In the genomic region with DNA sequence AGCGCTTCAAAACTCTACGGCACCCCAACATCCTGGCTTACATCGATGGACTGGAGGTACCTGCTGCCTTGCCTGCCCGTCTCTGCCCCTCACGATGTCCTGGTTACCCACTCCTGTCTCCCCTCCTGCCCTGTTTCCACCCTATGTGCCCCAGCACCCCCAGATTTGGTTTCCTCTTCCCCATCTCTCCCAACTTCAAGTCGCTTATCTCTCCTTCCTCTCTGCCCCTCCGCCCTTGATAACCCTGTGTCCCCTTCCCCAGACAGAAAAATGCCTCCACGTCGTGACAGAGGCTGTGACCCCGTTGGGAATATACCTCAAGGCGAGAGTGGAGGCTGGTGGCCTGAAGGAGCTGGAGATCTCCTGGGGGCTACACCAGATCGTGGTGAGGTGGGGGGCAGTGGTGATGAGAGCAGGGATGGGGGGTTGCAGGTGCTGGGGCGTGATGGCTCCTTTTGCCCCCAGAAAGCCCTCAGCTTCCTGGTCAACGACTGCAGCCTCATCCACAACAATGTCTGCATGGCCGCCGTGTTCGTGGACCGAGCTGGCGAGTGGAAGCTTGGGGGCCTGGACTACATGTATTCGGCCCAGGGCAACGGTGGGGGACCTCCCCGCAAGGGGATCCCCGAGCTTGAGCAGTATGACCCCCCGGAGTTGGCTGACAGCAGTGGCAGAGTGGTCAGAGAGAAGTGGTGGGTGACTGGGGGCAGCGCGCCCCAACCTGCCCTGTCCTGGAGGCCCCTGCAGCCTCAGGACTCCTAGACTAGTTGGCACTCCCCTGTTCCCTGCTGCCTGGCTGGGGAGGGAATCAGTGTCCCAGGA, we compare ENCODE assay signal across 7 cellular contexts. TPM values are rescaled to one million over a fixed set of nuclear protein-coding genes. Genes with fewer than 3 reads are reported as not detected.
DNase-seq lines count a peak whose midpoint lies in the region; ATAC-seq, FAIRE-seq and TF ChIP-seq lines count a peak whose summit lies in the region.

No MANE protein-coding gene starts in this region.

- peaks cover 36% of the 10 kb centered on the region for H3K36me3 ChIP-seq in HUES6 (ENCODE audit: control insufficient read depth, insufficient read depth, low read length)
- H3K36me3 ChIP-seq in HepG2 (replicated peaks in 1 of 2; ENCODE audit: control insufficient read depth in 1 of 2, insufficient read depth in 2 of 2, low read length in 2 of 2) = peaks cover 3 to 9% of the 10 kb centered on the region in 2 experiments

- H3K9ac ChIP-seq in HUES6 (ENCODE audit: low read length) (peak overlapping the region; percentile 81), HepG2 (ENCODE audit: insufficient read depth, low read depth, low read length) (peak overlapping the region; percentile 94)

- no peak for TF ChIP-seq EP300 in HepG2 (IDR thresholded peaks at IDR 0.05; ENCODE audit: low read depth in 2 of 2, low read length in 2 of 2)
- TF ChIP-seq EP300 in HepG2 (CRISPR knock-in tag; IDR thresholded peaks at IDR 0.05; ENCODE audit: borderline replicate concordance) = no peak

- H3K27me3 ChIP-seq in HUES6 (ENCODE audit: control insufficient read depth, insufficient read depth, low read length) (no peaks in the 10 kb centered on the region), HepG2 (ENCODE audit: control insufficient read depth in 1 of 2, insufficient read depth in 2 of 2, low read length in 2 of 2) (no peaks in the 10 kb centered on the region; a peak in 1 of 5 replicates)

- H3K4me1 ChIP-seq in HUES6 (ENCODE audit: control insufficient read depth, insufficient read depth, low read length) (peaks cover 13% of the 10 kb centered on the region), HepG2 (ENCODE audit: insufficient read depth, low read length) (peaks cover 75% of the 10 kb centered on the region)

- POLR2A ChIA-PET in HepG2 (lab: Yijun Ruan, JAX) = interaction anchor here (0.6 to 4.4 kb wide), 16 partner anchors 10 to 361 kb away, joined by 3 to 35 read pairs (median 6); a partner anchor contains a TSS

- DNase-seq in HepG2 (ENCODE audit: low spot score) = no peak
- no peak for DNase-seq in RKO (ENCODE audit: low spot score)
- no peak for DNase-seq in GM12891 (ENCODE audit: insufficient read length, low spot score)
- no peak for DNase-seq in NCI-H2107 treated with DMSO at 0.1 percent for 48 hours (lab: John Stamatoyannopoulos, UW; ENCODE audit: unreplicated experiment)

- WGBS in HepG2 (ENCODE audit: low lambda C conversion rate) = 27% methylated on average over 14 of the region's 26 CpGs

- intact Hi-C loops in HepG2 (cut with micrococcal nuclease; ENCODE audit: unreplicated experiment) = no loop called here

- no peak overlapping the region for H2AFZ ChIP-seq in HepG2 (ENCODE audit: low read length)

- CTCF ChIA-PET in HepG2 (lab: Yijun Ruan, JAX; ENCODE audit: low intra/inter-chr PET ratio, low total read pairs) = no interaction called here

- ATAC-seq in HepG2 = no peak

- peak overlapping the region; percentile 96 for H3K4me2 ChIP-seq in HepG2 (ENCODE audit: low read depth, low read length)

- in situ Hi-C loops in HepG2 (cut with HindIII; ENCODE audit: extremely low pct_ligation_motif_present, low pct_unique_long_range_greater_than_20kb) = no loop called here

- H3K4me3 ChIP-seq in HUES6 (ENCODE audit: low read depth, low read length) (peak overlapping the region; percentile 92), HepG2 (replicated peaks in 1 of 3; ENCODE audit: insufficient read depth in 1 of 3, low read depth in 2 of 3, low read length in 3 of 3) (peak overlapping the region; percentile 93 to 97 (median 96))

- peak overlapping the region; percentile 88; the same call in 1 of the 2 replicates for H3K27ac ChIP-seq in HUES6 (ENCODE audit: low read depth, low read length)
- peak overlapping the region; percentile 83 for H3K27ac ChIP-seq in angular gyrus (ENCODE audit: low read depth, low read length)
- peak overlapping the region; percentile 86 for H3K27ac ChIP-seq in HepG2 (ENCODE audit: extremely low read length, insufficient read depth, low read length)
- peak overlapping the region; percentile 90 for H3K27ac ChIP-seq in temporal lobe (ENCODE audit: low read depth, low read length)

- TF ChIP-seq RAD21 in HepG2 (CRISPR knock-in tag; IDR thresholded peaks at IDR 0.05) = no peak

- FAIRE-seq in HepG2 (lab: Jason Lieb, UNC) (no peak), GM12891 (lab: Jason Lieb, UNC) (no peak)

- TF ChIP-seq POLR2A in HepG2 (IDR thresholded peaks at IDR 0.05; ENCODE audit: insufficient read depth in 1 of 2, low read depth in 2 of 2, low read length in 2 of 2) (no peak), GM12891 (IDR thresholded peaks at IDR 0.05; ENCODE audit: low read depth, low read length) (no peak)

- TSS peak; percentile 57 for BruUV-seq in HepG2 (replicated peaks; lab: Mats Ljungman, UMichigan)

- 0 out of 2 replicates have a peak, but pooled peaks cover 3% of the 10 kb centered on the region for H4K20me1 ChIP-seq in HepG2 (ENCODE audit: insufficient read depth, low read length)

- no peak for TF ChIP-seq CTCF in HepG2 (CRISPR knock-in tag; IDR thresholded peaks at IDR 0.05)

- peaks cover 19% of the 10 kb centered on the region for H3K79me2 ChIP-seq in HepG2 (ENCODE audit: insufficient read depth, low read length)

- H3K9me3 ChIP-seq in HUES6 (ENCODE audit: control insufficient read depth, insufficient read depth, low read depth, low read length) (no peaks in the 10 kb centered on the region), HepG2 (ENCODE audit: low read length) (no peaks in the 10 kb centered on the region)

RNA-seq across cellular contexts. Expression of a gene that starts 1.0 kb away (rescaled TPM):
- 61.7 and 65.9 TPM in 2 replicates for total RNA-seq in HepG2 (2016; rRNA removed; fragmentation: Illumina TruSeq; extraction: Trizol)
- 25.8 and 30.8 TPM in 2 replicates for total RNA-seq in HepG2 (2016; cell fraction: cytosol; rRNA removed; fragmentation: Illumina TruSeq; extraction: Trizol; ENCODE audit: low read depth)
- 61.5 and 71.8 TPM in 2 replicates for total RNA-seq in HepG2 (2016; cell fraction: insoluble cytoplasmic fraction; rRNA removed; fragmentation: Illumina TruSeq; extraction: Trizol)
- 42.4 and 48.2 TPM in 2 replicates for total RNA-seq in HepG2 (2016; cell fraction: membrane; rRNA removed; fragmentation: Illumina TruSeq; extraction: Trizol)
- 43.2 and 44.5 TPM in 2 replicates for total RNA-seq in HepG2 (2016; cell fraction: nucleus; rRNA removed; fragmentation: Illumina TruSeq; extraction: Trizol)
- polyA plus RNA-seq in HepG2 (2011; rRNA removed) = 103 and 122 TPM in 2 replicates
- 86.0 and 134 TPM in 2 replicates for polyA plus RNA-seq in HepG2 (2011; cell fraction: cytosol; rRNA removed)
- 217 and 274 TPM in 2 replicates for polyA plus RNA-seq in HepG2 (2011; cell fraction: nucleus; rRNA removed)
- polyA plus RNA-seq in HepG2 (2012) = 38.8 and 49.2 TPM in 2 replicates
- polyA plus RNA-seq in HepG2 (2016; cell fraction: cytosol; fragmentation: Illumina TruSeq; extraction: Trizol; ENCODE audit: low read depth) = 18.7 and 21.2 TPM in 2 replicates
- polyA plus RNA-seq in HepG2 (2016; cell fraction: insoluble cytoplasmic fraction; fragmentation: Illumina TruSeq; extraction: Trizol; ENCODE audit: low read depth) = 66.5 and 66.9 TPM in 2 replicates
- 31.2 and 33.8 TPM in 2 replicates for polyA plus RNA-seq in HepG2 (2016; cell fraction: membrane; fragmentation: Illumina TruSeq; extraction: Trizol; ENCODE audit: low read depth)
- polyA plus RNA-seq in HepG2 (2016; cell fraction: nucleus; fragmentation: Illumina TruSeq; extraction: Trizol; ENCODE audit: insufficient read depth, low read depth) = 90.8 and 91.5 TPM in 2 replicates
- polyA minus RNA-seq in HepG2 (2011; rRNA and poly(A)+ RNA removed; ENCODE audit: low replicate concordance) = 110 and 139 TPM in 2 replicates
- 43.9 and 59.3 TPM in 2 replicates for polyA minus RNA-seq in HepG2 (2011; cell fraction: cytosol; rRNA and poly(A)+ RNA removed)
- polyA minus RNA-seq in HepG2 (2011; cell fraction: nucleus; rRNA and poly(A)+ RNA removed) = 34.2 and 36.4 TPM in 2 replicates
- 34.2 TPM for total RNA-seq in temporal lobe
- 33.4 TPM for polyA plus RNA-seq in GM12891 (2012; ENCODE audit: low read depth, missing spikeins)

RNA-seq across cellular contexts. Expression of a gene that starts 27.0 kb away (rescaled TPM):
- 302 and 1,237 TPM in 2 replicates for total RNA-seq in HepG2 (2016; rRNA removed; fragmentation: Illumina TruSeq; extraction: Trizol)
- 281 and 317 TPM in 2 replicates for total RNA-seq in HepG2 (2016; cell fraction: cytosol; rRNA removed; fragmentation: Illumina TruSeq; extraction: Trizol; ENCODE audit: low read depth)
- total RNA-seq in HepG2 (2016; cell fraction: insoluble cytoplasmic fraction; rRNA removed; fragmentation: Illumina TruSeq; extraction: Trizol) = 283 and 1,071 TPM in 2 replicates
- 241 and 289 TPM in 2 replicates for total RNA-seq in HepG2 (2016; cell fraction: membrane; rRNA removed; fragmentation: Illumina TruSeq; extraction: Trizol)
- 8,751 and 9,202 TPM in 2 replicates for total RNA-seq in HepG2 (2016; cell fraction: nucleus; rRNA removed; fragmentation: Illumina TruSeq; extraction: Trizol)
- polyA plus RNA-seq in HepG2 (2011; rRNA removed) = 143 and 217 TPM in 2 replicates
- 13.0 and 14.3 TPM in 2 replicates for polyA plus RNA-seq in HepG2 (2011; cell fraction: cytosol; rRNA removed)
- 1,021 and 1,816 TPM in 2 replicates for polyA plus RNA-seq in HepG2 (2011; cell fraction: nucleus; rRNA removed)
- 177 and 330 TPM in 2 replicates for polyA plus RNA-seq in HepG2 (2012)
- polyA plus RNA-seq in HepG2 (2016; cell fraction: cytosol; fragmentation: Illumina TruSeq; extraction: Trizol; ENCODE audit: low read depth) = 1.1 and 1.4 TPM in 2 replicates
- polyA plus RNA-seq in HepG2 (2016; cell fraction: insoluble cytoplasmic fraction; fragmentation: Illumina TruSeq; extraction: Trizol; ENCODE audit: low read depth) = 3.9 and 6.5 TPM in 2 replicates
- polyA plus RNA-seq in HepG2 (2016; cell fraction: membrane; fragmentation: Illumina TruSeq; extraction: Trizol; ENCODE audit: low read depth) = 1.8 and 10.3 TPM in 2 replicates
- 153 and 182 TPM in 2 replicates for polyA plus RNA-seq in HepG2 (2016; cell fraction: nucleus; fragmentation: Illumina TruSeq; extraction: Trizol; ENCODE audit: insufficient read depth, low read depth)
- 900 and 8,115 TPM in 2 replicates for polyA minus RNA-seq in HepG2 (2011; rRNA and poly(A)+ RNA removed; ENCODE audit: low replicate concordance)
- 295 and 335 TPM in 2 replicates for polyA minus RNA-seq in HepG2 (2011; cell fraction: cytosol; rRNA and poly(A)+ RNA removed)
- polyA minus RNA-seq in HepG2 (2011; cell fraction: nucleus; rRNA and poly(A)+ RNA removed) = 13,373 and 18,071 TPM in 2 replicates
- total RNA-seq in temporal lobe = 8,183 TPM
- 839 TPM for polyA plus RNA-seq in GM12891 (2012; ENCODE audit: low read depth, missing spikeins)

RNA-seq across cellular contexts. Expression of a gene that starts 32.3 kb away (rescaled TPM):
- total RNA-seq in HepG2 (2016; rRNA removed; fragmentation: Illumina TruSeq; extraction: Trizol) = 4.2 and 12.2 TPM in 2 replicates
- total RNA-seq in HepG2 (2016; cell fraction: cytosol; rRNA removed; fragmentation: Illumina TruSeq; extraction: Trizol; ENCODE audit: low read depth) = 3.8 and 4.6 TPM in 2 replicates
- 3.1 and 14.2 TPM in 2 replicates for total RNA-seq in HepG2 (2016; cell fraction: insoluble cytoplasmic fraction; rRNA removed; fragmentation: Illumina TruSeq; extraction: Trizol)
- total RNA-seq in HepG2 (2016; cell fraction: membrane; rRNA removed; fragmentation: Illumina TruSeq; extraction: Trizol) = 6.5 and 7.6 TPM in 2 replicates
- total RNA-seq in HepG2 (2016; cell fraction: nucleus; rRNA removed; fragmentation: Illumina TruSeq; extraction: Trizol) = 18.0 and 20.1 TPM in 2 replicates
- 60.3 and 68.1 TPM in 2 replicates for polyA plus RNA-seq in HepG2 (2011; rRNA removed)
- polyA plus RNA-seq in HepG2 (2011; cell fraction: cytosol; rRNA removed) = 16.4 and 24.6 TPM in 2 replicates
- polyA plus RNA-seq in HepG2 (2011; cell fraction: nucleus; rRNA removed) = 549 and 694 TPM in 2 replicates
- polyA plus RNA-seq in HepG2 (2012) = 41.0 and 45.6 TPM in 2 replicates
- 2.1 and 2.8 TPM in 2 replicates for polyA plus RNA-seq in HepG2 (2016; cell fraction: cytosol; fragmentation: Illumina TruSeq; extraction: Trizol; ENCODE audit: low read depth)
- 7.3 and 9.4 TPM in 2 replicates for polyA plus RNA-seq in HepG2 (2016; cell fraction: insoluble cytoplasmic fraction; fragmentation: Illumina TruSeq; extraction: Trizol; ENCODE audit: low read depth)
- polyA plus RNA-seq in HepG2 (2016; cell fraction: membrane; fragmentation: Illumina TruSeq; extraction: Trizol; ENCODE audit: low read depth) = 6.0 and 7.1 TPM in 2 replicates
- polyA plus RNA-seq in HepG2 (2016; cell fraction: nucleus; fragmentation: Illumina TruSeq; extraction: Trizol; ENCODE audit: insufficient read depth, low read depth) = 129 and 139 TPM in 2 replicates
- polyA minus RNA-seq in HepG2 (2011; rRNA and poly(A)+ RNA removed; ENCODE audit: low replicate concordance) = 12.7 and 25.1 TPM in 2 replicates
- 13.7 and 23.3 TPM in 2 replicates for polyA minus RNA-seq in HepG2 (2011; cell fraction: cytosol; rRNA and poly(A)+ RNA removed)
- polyA minus RNA-seq in HepG2 (2011; cell fraction: nucleus; rRNA and poly(A)+ RNA removed) = 36.4 and 39.8 TPM in 2 replicates
- 38.6 TPM for total RNA-seq in temporal lobe
- 14.6 TPM for polyA plus RNA-seq in GM12891 (2012; ENCODE audit: low read depth, missing spikeins)

RNA-seq across cellular contexts. Expression of a gene that starts 44.4 kb away (rescaled TPM):
- total RNA-seq in HepG2 (2016; rRNA removed; fragmentation: Illumina TruSeq; extraction: Trizol) = 34.0 and 40.0 TPM in 2 replicates
- total RNA-seq in HepG2 (2016; cell fraction: cytosol; rRNA removed; fragmentation: Illumina TruSeq; extraction: Trizol; ENCODE audit: low read depth) = 15.3 and 19.2 TPM in 2 replicates
- total RNA-seq in HepG2 (2016; cell fraction: insoluble cytoplasmic fraction; rRNA removed; fragmentation: Illumina TruSeq; extraction: Trizol) = 32.9 and 41.5 TPM in 2 replicates
- 16.0 and 17.9 TPM in 2 replicates for total RNA-seq in HepG2 (2016; cell fraction: membrane; rRNA removed; fragmentation: Illumina TruSeq; extraction: Trizol)
- 11.5 and 15.7 TPM in 2 replicates for total RNA-seq in HepG2 (2016; cell fraction: nucleus; rRNA removed; fragmentation: Illumina TruSeq; extraction: Trizol)
- 29.2 and 31.4 TPM in 2 replicates for polyA plus RNA-seq in HepG2 (2011; rRNA removed)
- 24.1 and 41.2 TPM in 2 replicates for polyA plus RNA-seq in HepG2 (2011; cell fraction: cytosol; rRNA removed)
- 48.9 and 54.8 TPM in 2 replicates for polyA plus RNA-seq in HepG2 (2011; cell fraction: nucleus; rRNA removed)
- 25.2 and 28.5 TPM in 2 replicates for polyA plus RNA-seq in HepG2 (2012)
- 26.6 and 28.0 TPM in 2 replicates for polyA plus RNA-seq in HepG2 (2016; cell fraction: cytosol; fragmentation: Illumina TruSeq; extraction: Trizol; ENCODE audit: low read depth)
- 42.9 and 46.1 TPM in 2 replicates for polyA plus RNA-seq in HepG2 (2016; cell fraction: insoluble cytoplasmic fraction; fragmentation: Illumina TruSeq; extraction: Trizol; ENCODE audit: low read depth)
- 23.7 and 24.4 TPM in 2 replicates for polyA plus RNA-seq in HepG2 (2016; cell fraction: membrane; fragmentation: Illumina TruSeq; extraction: Trizol; ENCODE audit: low read depth)
- polyA plus RNA-seq in HepG2 (2016; cell fraction: nucleus; fragmentation: Illumina TruSeq; extraction: Trizol; ENCODE audit: insufficient read depth, low read depth) = 31.1 and 33.2 TPM in 2 replicates
- 18.6 and 34.8 TPM in 2 replicates for polyA minus RNA-seq in HepG2 (2011; rRNA and poly(A)+ RNA removed; ENCODE audit: low replicate concordance)
- polyA minus RNA-seq in HepG2 (2011; cell fraction: cytosol; rRNA and poly(A)+ RNA removed) = 8.6 and 11.3 TPM in 2 replicates
- 12.0 and 19.5 TPM in 2 replicates for polyA minus RNA-seq in HepG2 (2011; cell fraction: nucleus; rRNA and poly(A)+ RNA removed)
- total RNA-seq in temporal lobe = 20.7 TPM
- 48.7 TPM for polyA plus RNA-seq in GM12891 (2012; ENCODE audit: low read depth, missing spikeins)

RNA-seq across cellular contexts. Expression of a gene that starts 46.5 kb away (rescaled TPM):
- total RNA-seq in HepG2 (2016; rRNA removed; fragmentation: Illumina TruSeq; extraction: Trizol) (3.6 and 5.7 TPM in 2 replicates), temporal lobe (21.9 TPM)
- total RNA-seq in HepG2 (2016; cell fraction: cytosol; rRNA removed; fragmentation: Illumina TruSeq; extraction: Trizol; ENCODE audit: low read depth) = 7.8 and 8.7 TPM in 2 replicates
- total RNA-seq in HepG2 (2016; cell fraction: insoluble cytoplasmic fraction; rRNA removed; fragmentation: Illumina TruSeq; extraction: Trizol) = 4.0 and 5.2 TPM in 2 replicates
- total RNA-seq in HepG2 (2016; cell fraction: membrane; rRNA removed; fragmentation: Illumina TruSeq; extraction: Trizol) = 8.0 and 9.6 TPM in 2 replicates
- total RNA-seq in HepG2 (2016; cell fraction: nucleus; rRNA removed; fragmentation: Illumina TruSeq; extraction: Trizol) = 2.9 and 4.0 TPM in 2 replicates
- 8.0 and 11.5 TPM in 2 replicates for polyA plus RNA-seq in HepG2 (2011; rRNA removed)
- polyA plus RNA-seq in HepG2 (2011; cell fraction: cytosol; rRNA removed) = 5.8 and 9.6 TPM in 2 replicates
- polyA plus RNA-seq in HepG2 (2011; cell fraction: nucleus; rRNA removed) = 29.0 and 34.8 TPM in 2 replicates
- 3.6 and 5.3 TPM in 2 replicates for polyA plus RNA-seq in HepG2 (2012)
- 19.5 and 20.4 TPM in 2 replicates for polyA plus RNA-seq in HepG2 (2016; cell fraction: cytosol; fragmentation: Illumina TruSeq; extraction: Trizol; ENCODE audit: low read depth)
- 7.9 and 9.1 TPM in 2 replicates for polyA plus RNA-seq in HepG2 (2016; cell fraction: insoluble cytoplasmic fraction; fragmentation: Illumina TruSeq; extraction: Trizol; ENCODE audit: low read depth)
- 15.3 and 15.7 TPM in 2 replicates for polyA plus RNA-seq in HepG2 (2016; cell fraction: membrane; fragmentation: Illumina TruSeq; extraction: Trizol; ENCODE audit: low read depth)
- polyA plus RNA-seq in HepG2 (2016; cell fraction: nucleus; fragmentation: Illumina TruSeq; extraction: Trizol; ENCODE audit: insufficient read depth, low read depth) = 11.6 and 13.0 TPM in 2 replicates
- polyA minus RNA-seq in HepG2 (2011; rRNA and poly(A)+ RNA removed; ENCODE audit: low replicate concordance) = 11.8 and 23.8 TPM in 2 replicates
- 1.9 and 4.2 TPM in 2 replicates for polyA minus RNA-seq in HepG2 (2011; cell fraction: cytosol; rRNA and poly(A)+ RNA removed)
- 4.5 and 5.1 TPM in 2 replicates for polyA minus RNA-seq in HepG2 (2011; cell fraction: nucleus; rRNA and poly(A)+ RNA removed)
- 18.3 TPM for polyA plus RNA-seq in GM12891 (2012; ENCODE audit: low read depth, missing spikeins)
